Comparison of ENCODE assay signal across 8 cellular contexts in the genomic region with DNA sequence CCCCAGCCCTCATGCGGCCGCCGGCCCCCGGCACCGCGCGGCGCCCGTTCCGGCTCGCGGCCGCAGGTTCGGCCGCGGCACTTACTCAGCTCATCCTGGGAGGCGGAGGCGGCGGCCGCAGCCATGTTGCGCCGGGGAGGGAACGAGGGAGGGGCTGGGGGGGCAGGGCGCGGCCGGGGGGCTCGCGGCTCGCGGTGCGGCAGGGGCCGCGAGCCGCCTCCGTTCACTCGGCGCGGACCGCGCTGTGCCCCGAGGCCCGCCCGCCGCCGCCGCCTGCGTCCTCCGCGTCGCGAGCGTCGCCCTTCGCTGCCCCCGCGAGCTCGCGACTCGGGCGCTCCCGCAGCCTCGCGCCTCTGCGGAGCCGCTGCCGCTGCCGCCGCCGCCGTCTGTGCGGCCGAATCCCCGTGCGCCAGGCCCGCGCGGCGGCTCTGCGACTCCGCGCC. TPM values are rescaled to one million over a fixed set of nuclear protein-coding genes. Genes with fewer than 3 reads are reported as not detected.
DNase-seq lines count a peak whose midpoint lies in the region; ATAC-seq and TF ChIP-seq lines count a peak whose summit lies in the region.

No MANE protein-coding gene starts in this region.

- intact Hi-C loops in CD14-positive monocyte (cut with micrococcal nuclease), result loop anchor here in 1 of 2 donors (5.0 to 10.0 kb wide), 2 partner anchors 149 to 411 kb away; a partner anchor contains a TSS

- peak; percentile 36 for ATAC-seq in GM21390 (IDR thresholded peaks at IDR 0.05; ENCODE audit: unreplicated experiment)

- TF ChIP-seq EP300 in tibial nerve (IDR thresholded peaks at IDR 0.05), result no peak

- H3K27ac ChIP-seq in HUES48 (ENCODE audit: low read depth, low read length), result peak overlapping the region; percentile 95
- peak overlapping the region; percentile 94 for H3K27ac ChIP-seq in neutrophil
- peak overlapping the region; percentile 96 to 99 (median 98) for H3K27ac ChIP-seq in tibial nerve

- no peak overlapping the region for H3K27ac Mint-ChIP-seq in CD14-positive monocyte

- H3K36me3 ChIP-seq in HUES48 (ENCODE audit: control insufficient read depth, insufficient read depth, low read length) (no peaks in the 10 kb centered on the region), neutrophil (no peaks in the 10 kb centered on the region), tibial nerve (no peaks in the 10 kb centered on the region)

- CTCF ChIA-PET in GM10248 (lab: Yijun Ruan, JAX), result interaction anchor here (1.0 kb wide), 2 partner anchors 12 to 27 kb away, joined by 3 read pairs; no protein-coding TSS in a partner anchor

- H3K4me3 Mint-ChIP-seq in CD14-positive monocyte, result no peak overlapping the region

- TF ChIP-seq CTCF in GM10248 (IDR thresholded peaks at IDR 0.05; ENCODE audit: control extremely low read depth, extremely low read depth, low read depth, missing control alignments), result no peak
- no peak for TF ChIP-seq CTCF in neutrophil (IDR thresholded peaks at IDR 0.05)
- TF ChIP-seq CTCF in tibial nerve (IDR thresholded peaks at IDR 0.05), result no peak
- no peak for TF ChIP-seq CTCF in CD14-positive monocyte (IDR thresholded peaks at IDR 0.05)

- H3K27me3 Mint-ChIP-seq in CD14-positive monocyte (ENCODE audit: low read depth in 3 of 3), result peaks cover 2 to 3% (median 3%) of the 10 kb centered on the region in 3 donors

- DNase-seq in GM10248 (ENCODE audit: extremely low spot score) (peak; percentile 72), epidermal melanocyte (ENCODE audit: insufficient read length, low spot score) (peak; percentile 50), tibial nerve (ENCODE audit: low spot score in 2 of 2) (peak in 1 of 2 donors; percentile 19), CD14-positive monocyte (ENCODE audit: low spot score) (no peak)
- peak; percentile 61 for DNase-seq in activated CD4-positive, alpha-beta T cell treated with anti-CD3 and anti-CD28 coated beads for 48 hours

- no peaks in the 10 kb centered on the region for H3K36me3 Mint-ChIP-seq in CD14-positive monocyte

- peaks cover 12% of the 10 kb centered on the region for H3K4me1 ChIP-seq in HUES48 (ENCODE audit: control insufficient read depth, insufficient read depth, low read length)
- H3K4me1 ChIP-seq in neutrophil (ENCODE audit: control insufficient read depth in 1 of 2, insufficient read depth in 1 of 2, low read depth in 1 of 2, low read length in 1 of 2), result peaks cover 15% of the 10 kb centered on the region in 2 experiments
- H3K4me1 ChIP-seq in tibial nerve, result peaks cover 0 to 44% (median 11%) of the 10 kb centered on the region in 4 donors

- peak overlapping the region; percentile 82; the same call in 1 of the 2 replicates for H3K9ac ChIP-seq in HUES48 (ENCODE audit: low read depth, low read length)

- H3K27me3 ChIP-seq in HUES48 (ENCODE audit: control insufficient read depth, insufficient read depth, low read length), result no peaks in the 10 kb centered on the region
- peaks cover 8% of the 10 kb centered on the region for H3K27me3 ChIP-seq in neutrophil
- H3K27me3 ChIP-seq in tibial nerve, result no peaks in the 10 kb centered on the region

- H3K4me3 ChIP-seq in HUES48 (ENCODE audit: low read depth, low read length), result peak overlapping the region; percentile 95; the same call in 1 of the 2 replicates
- peak overlapping the region; percentile 71 to 84 for H3K4me3 ChIP-seq in neutrophil (ENCODE audit: low read depth in 1 of 2, low read length in 1 of 2)
- H3K4me3 ChIP-seq in tibial nerve, result peak overlapping the region in 3 of 4 donors; percentile 93 to 96 (median 96)

- no peaks in the 10 kb centered on the region for H3K9me3 Mint-ChIP-seq in CD14-positive monocyte

- H3K9me3 ChIP-seq in HUES48 (ENCODE audit: control insufficient read depth, insufficient read depth, low read length) (no peaks in the 10 kb centered on the region), neutrophil (no peaks in the 10 kb centered on the region), tibial nerve (no peaks in the 10 kb centered on the region)

- TF ChIP-seq POLR2A in tibial nerve (IDR thresholded peaks at IDR 0.05), result no peak

- POLR2A ChIA-PET in GM10248 (lab: Yijun Ruan, JAX), result interaction anchor here (0.6 kb wide), 1 partner anchor 1405 kb away, joined by 5 read pairs; no protein-coding TSS in a partner anchor

- WGBS in tibial nerve, 2 donors, result 0% methylated on average over 5 to 11 of the region's 81 CpGs

- H3K4me1 Mint-ChIP-seq in CD14-positive monocyte, result peaks cover 35% of the 10 kb centered on the region

RNA-seq across cellular contexts. Expression of a gene that starts 0.7 kb away (rescaled TPM):
- 100 to 1,000 TPM in 2 of 4 donors, 10 to 100 TPM in 2; 87.9 to 150 (median 96.6) TPM for total RNA-seq in tibial nerve
- 10 to 100 TPM in 1 of 2 donors, 1 to 10 TPM in 1; 7.4 to 15.9 TPM for polyA plus RNA-seq in CD14-positive monocyte

RNA-seq across cellular contexts. Expression of a gene that starts 41.5 kb away (rescaled TPM):
- 10 to 100 TPM in 3 of 4 donors, 1 to 10 TPM in 1; 5.7 to 12.0 (median 10.7) TPM for total RNA-seq in tibial nerve
- polyA plus RNA-seq in CD14-positive monocyte, result not detected
